In the genomic region with DNA sequence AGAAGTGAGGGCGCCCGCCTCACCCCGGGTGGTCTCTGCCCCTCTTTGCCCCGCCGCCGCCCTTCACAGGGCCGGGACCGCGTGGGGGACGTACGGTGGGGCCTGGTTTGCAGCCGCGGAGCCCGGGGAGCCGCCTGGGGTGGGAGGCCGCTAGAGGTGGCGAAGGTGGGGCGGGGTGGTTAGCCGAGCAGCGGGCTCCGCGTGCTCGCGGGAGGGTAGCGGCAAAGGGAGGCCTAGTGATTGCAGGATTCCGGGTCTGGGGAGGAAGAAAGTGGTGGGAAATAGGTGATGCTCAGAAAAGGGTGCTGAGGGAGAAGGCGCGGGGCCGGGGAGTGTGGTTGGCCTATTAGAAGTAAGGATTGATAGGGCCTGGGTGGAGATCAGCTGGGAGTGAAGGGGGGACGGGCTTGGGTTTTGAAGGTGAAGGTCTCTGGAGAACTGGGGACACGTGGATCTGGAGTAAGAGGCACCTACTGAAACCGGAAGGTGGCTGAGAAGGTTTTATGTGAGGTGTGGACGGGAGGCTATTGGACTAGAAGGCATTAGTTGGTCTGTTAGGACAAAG, we compare ENCODE assay signal across 8 cellular contexts. TPM values are rescaled to one million over a fixed set of nuclear protein-coding genes. Genes with fewer than 3 reads are reported as not detected.
DNase-seq lines count a peak whose midpoint lies in the region; ATAC-seq, FAIRE-seq and TF ChIP-seq lines count a peak whose summit lies in the region.

No MANE protein-coding gene starts in this region.

- peak; percentile 80 for FAIRE-seq in GM12891 (lab: Jason Lieb, UNC)

- no peaks in the 10 kb centered on the region for H3K9me3 ChIP-seq in mononuclear cell (ENCODE audit: low read depth, low read length)

- H3K4me1 ChIP-seq in mononuclear cell (ENCODE audit: insufficient read depth, low read length): peaks cover 53% of the 10 kb centered on the region

- no peak for ATAC-seq in HG03469 (IDR thresholded peaks at IDR 0.05; ENCODE audit: unreplicated experiment)

- no peak for DNase-seq in GM12891 (ENCODE audit: insufficient read length, low spot score)
- no peak for DNase-seq in HFF-Myc (ENCODE audit: extremely low read depth, low read depth)
- peak; percentile 15 for DNase-seq in NCI-H128 (lab: John Stamatoyannopoulos, UW; ENCODE audit: unreplicated experiment)
- peak; percentile 47 to 51 for DNase-seq in activated CD4-positive, alpha-beta T cell treated with anti-CD3 and anti-CD28 coated beads for 4 hours
- peak; percentile 42 for DNase-seq in dermis blood vessel endothelial cell
- peak; percentile 14 to 20 for DNase-seq in stimulated activated CD8-positive, alpha-beta memory T cell treated with anti-CD3 and anti-CD28 coated beads, Interleukin-7, amount 100 ng/mL, for 1 hour (ENCODE audit: low read depth in 2 of 2)

- TF ChIP-seq CTCF in HFF-Myc (IDR thresholded peaks at IDR 0.05; ENCODE audit: low read depth, low read length, missing control alignments): no peak

- 0 out of 2 replicates have a peak, but pooled peaks have one; percentile 18 for TF ChIP-seq POLR2A in GM12891 (IDR thresholded peaks at IDR 0.05; ENCODE audit: low read depth, low read length)

- no peaks in the 10 kb centered on the region for H3K27me3 ChIP-seq in mononuclear cell (ENCODE audit: insufficient read depth, low read length)

- H3K4me3 ChIP-seq in HFF-Myc (replicated peaks; ENCODE audit: low read depth, low read length) (peak overlapping the region; percentile 81), mononuclear cell (ENCODE audit: low read length) (peak overlapping the region; percentile 65)

TF ChIP-seq in GM12891, 5 proteins besides CTCF, POLR2A, EP300 and RAD21:
- TF ChIP-seq POU2F2 (IDR thresholded peaks at IDR 0.05; ENCODE audit: low read depth, low read length) (no peak), POLR2AphosphoS5 (IDR thresholded peaks at IDR 0.05; ENCODE audit: low read depth, low read length) (no peak), SPI1 (IDR thresholded peaks at IDR 0.05; ENCODE audit: low read depth, low read length) (no peak), PAX5 (IDR thresholded peaks at IDR 0.05; ENCODE audit: insufficient read depth, low read length, severe bottlenecking) (no peak), TAF1 (IDR thresholded peaks at IDR 0.05; ENCODE audit: low read depth, low read length) (no peak; the same call in 1 of the 2 replicates)
TF ChIP-seq in GM12891: peak in this region for 0.

RNA-seq across cellular contexts. Expression of a gene that starts 0.6 kb away (rescaled TPM):
- 7.9 TPM for polyA plus RNA-seq in GM12891 (2012; ENCODE audit: low read depth, missing spikeins)
- total RNA-seq in dermis blood vessel endothelial cell (76.2 and 115 TPM in 2 replicates), mononuclear cell (66.9 TPM)

Comparison
In these comparisons a context has a peak if more than half of its experiments do, and no peak if none do; other contexts are left out.
1. DNase-seq: peak in NCI-H128 (single experiment), activated CD4-positive, alpha-beta T cell treated with anti-CD3 and anti-CD28 coated beads for 4 hours (2 of 2), dermis blood vessel endothelial cell (single experiment) and stimulated activated CD8-positive, alpha-beta memory T cell treated with anti-CD3 and anti-CD28 coated beads, Interleukin-7, amount 100 ng/mL, for 1 hour (2 of 2); none in GM12891 (single experiment) and HFF-Myc (single experiment).